12 cellular contexts compared by ENCODE assay signal in genomic region chr11:70073881-70074371, GRCh38. TPM values are rescaled to one million over a fixed set of nuclear protein-coding genes. Genes with fewer than 3 reads are reported as not detected.
DNase-seq lines count a peak whose midpoint lies in the region; ATAC-seq, FAIRE-seq and TF ChIP-seq lines count a peak whose summit lies in the region.
"Had no signal": no experiment of that assay in that cellular context is flagged by ENCODE, and none has a peak within 500 bp of the region (broad histone marks: within the 10 kb centered on the region; RNA-seq: fewer than 3 reads in every experiment).

No MANE protein-coding gene starts in this region.

- no peaks in the 10 kb centered on the region for H4K20me1 ChIP-seq in smooth muscle cell (ENCODE audit: low read depth)

- H3K27ac ChIP-seq in RWPE2 (ENCODE audit: poor library complexity, severe bottlenecking): no peak overlapping the region
- peak overlapping the region; percentile 93 for H3K27ac ChIP-seq in smooth muscle cell (ENCODE audit: low read depth)
- H3K27ac ChIP-seq: dorsolateral prefrontal cortex had no signal

- H3K9me3 ChIP-seq in RWPE2 (ENCODE audit: severe bottlenecking) (no peaks in the 10 kb centered on the region), smooth muscle cell (replicated peaks; ENCODE audit: low read depth) (no peaks in the 10 kb centered on the region)

- peaks cover 2% of the 10 kb centered on the region for H3F3A ChIP-seq in smooth muscle cell (ENCODE audit: low read depth)

- DNase-seq in GM12892 (ENCODE audit: insufficient read length) (no peak), RWPE2 (ENCODE audit: low spot score) (peak; percentile 25), fibroblast of pulmonary artery (ENCODE audit: low read depth) (peak; percentile 24), smooth muscle cell (lab: John Stamatoyannopoulos, UW; ENCODE audit: unreplicated experiment) (no peak), iPS-NIHi7 (ENCODE audit: extremely low spot score) (no peak), SW480 (ENCODE audit: low spot score) (no peak)
- DNase-seq: NCI-H524 treated with DMSO at 0.1 percent for 48 hours, SIG-M5 had no signal

- peaks cover 2% of the 10 kb centered on the region for H3K79me2 ChIP-seq in smooth muscle cell (ENCODE audit: low read depth)

- H3K27me3 ChIP-seq in RWPE2 (ENCODE audit: insufficient read depth, poor library complexity, severe bottlenecking) (peaks cover 7% of the 10 kb centered on the region), smooth muscle cell (ENCODE audit: low read depth) (peaks cover 5% of the 10 kb centered on the region)

- peak overlapping the region; percentile 66 for H3K4me2 ChIP-seq in smooth muscle cell

- no peak overlapping the region for H2AFZ ChIP-seq in smooth muscle cell (ENCODE audit: low read depth)

- no peaks in the 10 kb centered on the region for H3K4me1 ChIP-seq in RWPE2 (ENCODE audit: insufficient read depth, poor library complexity, severe bottlenecking)
- H3K4me1 ChIP-seq in smooth muscle cell (ENCODE audit: low read depth): peaks cover 27% of the 10 kb centered on the region

- H3K36me3 ChIP-seq in RWPE2 (ENCODE audit: low read depth) (no peaks in the 10 kb centered on the region), smooth muscle cell (ENCODE audit: low read depth) (no peaks in the 10 kb centered on the region)

- ATAC-seq in RWPE2 (ENCODE audit: low read depth) (peak; percentile 45; the same call in 1 of the 3 replicates), HG02798 (IDR thresholded peaks at IDR 0.05; ENCODE audit: poor library complexity, unreplicated experiment) (no peak), HG03442 (IDR thresholded peaks at IDR 0.05; ENCODE audit: unreplicated experiment) (no peak)

- H3K4me3 ChIP-seq in RWPE2 (ENCODE audit: severe bottlenecking): no peak overlapping the region
- no peak overlapping the region for H3K4me3 ChIP-seq in fibroblast of pulmonary artery (replicated peaks; ENCODE audit: low read depth, low read length)
- H3K4me3 ChIP-seq in smooth muscle cell: no peak overlapping the region
- H3K4me3 ChIP-seq: dorsolateral prefrontal cortex had no signal

- no peak for TF ChIP-seq POLR2A in GM12892 (IDR thresholded peaks at IDR 0.05; ENCODE audit: low read depth, low read length)

- TF ChIP-seq CTCF in RWPE2 (IDR thresholded peaks at IDR 0.05; ENCODE audit: poor library complexity, severe bottlenecking) (no peak), fibroblast of pulmonary artery (IDR thresholded peaks at IDR 0.05; ENCODE audit: low read length, missing control alignments) (no peak), smooth muscle cell (IDR thresholded peaks at IDR 0.05; ENCODE audit: borderline replicate concordance, insufficient read depth, poor library complexity, severe bottlenecking) (no peak)

- peak overlapping the region; percentile 82 for H3K9ac ChIP-seq in smooth muscle cell (ENCODE audit: low read depth)

- 12% methylated on average over 22 of the region's 22 CpGs for WGBS in smooth muscle cell (ENCODE audit: low lambda C conversion rate)

- peak; percentile 46 for FAIRE-seq in GM12892 (lab: Jason Lieb, UNC)
- FAIRE-seq: GM12891 had no signal

RNA-seq across cellular contexts. Expression of gene ANO1, which starts 4.2 kb away (rescaled TPM):
- polyA plus RNA-seq in GM12892 (2012; ENCODE audit: missing spikeins): 0.28 TPM
- 93.4 and 107 TPM in 2 replicates for total RNA-seq in smooth muscle cell
- 94.8 and 133 TPM in 2 replicates for polyA plus RNA-seq in smooth muscle cell

Comparison
In these comparisons a context has a peak if more than half of its experiments do, and no peak if none do; other contexts are left out.
1. DNase-seq: peak in RWPE2 (single experiment) and fibroblast of pulmonary artery (single experiment); none in GM12892 (single experiment), smooth muscle cell (single experiment), iPS-NIHi7 (single experiment) and SW480 (single experiment).